Comparison of ENCODE assay signal across 8 cellular contexts in the genomic region with DNA sequence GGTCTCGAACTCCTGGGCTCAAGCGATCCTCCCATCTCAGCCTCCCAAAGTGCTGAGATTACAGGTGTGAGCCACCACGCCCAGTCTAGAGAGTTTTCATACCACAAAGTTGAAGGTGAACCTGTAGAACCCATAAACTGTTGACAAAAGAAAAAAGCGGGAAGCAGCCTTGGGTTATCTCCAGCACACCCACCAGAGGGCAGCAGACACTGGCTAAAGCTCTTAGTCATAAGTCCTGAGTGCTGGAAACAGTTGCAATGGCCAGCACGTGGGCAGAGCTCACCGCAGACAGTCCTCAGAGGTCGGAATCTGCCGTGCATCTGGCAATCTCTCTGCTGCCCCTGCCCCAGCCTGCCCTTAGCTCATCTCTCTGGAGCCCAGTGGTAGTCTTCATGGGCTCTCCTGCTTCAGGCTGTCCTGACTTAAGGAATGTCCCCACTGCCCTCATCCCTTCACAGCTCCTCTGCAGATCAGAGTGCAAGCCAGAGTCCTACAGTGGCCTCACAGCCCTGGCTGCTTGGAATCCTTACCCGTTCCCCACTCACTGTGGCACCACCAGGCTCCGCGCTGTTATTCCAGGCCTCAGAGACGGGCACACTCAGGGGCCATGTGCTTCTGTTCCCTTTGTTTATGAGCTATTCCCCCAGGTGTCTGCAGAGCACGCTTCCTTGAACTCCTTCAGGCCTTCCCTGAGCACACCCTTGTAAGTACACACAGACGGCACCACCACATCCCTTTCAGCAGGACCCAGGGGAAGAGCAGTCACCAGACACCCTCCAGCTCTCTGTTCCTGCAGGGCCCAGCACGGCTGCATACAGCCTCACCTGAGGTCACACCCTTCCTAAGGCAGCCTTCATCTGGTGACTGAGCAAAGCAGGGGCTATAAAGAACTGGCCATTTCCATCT. TPM values are rescaled to one million over a fixed set of nuclear protein-coding genes. Genes with fewer than 3 reads are reported as not detected.
A peak's percentile ranks its signal among the peaks of the same experiment; 100 is the strongest.
DNase-seq lines count a peak whose midpoint lies in the region; ATAC-seq and TF ChIP-seq lines count a peak whose summit lies in the region.

No MANE protein-coding gene starts in this region.

- no peaks in the 10 kb centered on the region for H3K36me3 ChIP-seq in breast epithelium

- no peaks in the 10 kb centered on the region for H3K27me3 ChIP-seq in breast epithelium

- peak overlapping the region; percentile 22; the same call in 1 of the 2 replicates for H3K27ac ChIP-seq in VCaP
- no peak overlapping the region for H3K27ac ChIP-seq in breast epithelium

- no peak overlapping the region for H3K4me3 ChIP-seq in breast epithelium

- no peaks in the 10 kb centered on the region for H3K9me3 ChIP-seq in breast epithelium

- no peak for TF ChIP-seq POLR2A in breast epithelium (IDR thresholded peaks at IDR 0.05)

- intact Hi-C loops in breast epithelium (cut with DNase I; ENCODE audit: low total_unique reads), result loop anchor here (5.0 kb wide), 1 partner anchor 265 kb away; no protein-coding TSS in a partner anchor

- TF ChIP-seq CTCF in VCaP (conservative IDR thresholded peaks at IDR 0.05) (peak; percentile 84), breast epithelium (IDR thresholded peaks at IDR 0.05) (peak; percentile 72 to 95 (median 95))

- peak; percentile 83 for DNase-seq in Daoy (ENCODE audit: low read depth)
- DNase-seq in NCI-H226, result peak; percentile 73
- DNase-seq in breast epithelium (ENCODE audit: low spot score in 2 of 2), result peak; percentile 72 to 79
- DNase-seq in iris pigment epithelial cell (ENCODE audit: low read depth), result peak; percentile 90
- DNase-seq in stimulated activated CD4-positive, alpha-beta T cell treated with anti-CD3 and anti-CD28 coated beads, Interleukin-15, amount 100 ng/mL, for 1 hour (ENCODE audit: low read depth in 1 of 2, low spot score in 1 of 2), result peak; percentile 30 to 52

- no peaks in the 10 kb centered on the region for H3K4me1 ChIP-seq in breast epithelium

- ATAC-seq in HG02981 (IDR thresholded peaks at IDR 0.05; ENCODE audit: unreplicated experiment), result peak; percentile 74
- no peak for ATAC-seq in GM18867 (IDR thresholded peaks at IDR 0.05; ENCODE audit: unreplicated experiment)

RNA-seq across cellular contexts. Expression of a gene that starts 8.8 kb away (rescaled TPM):
- total RNA-seq in Daoy (2014; rRNA removed; shearing (Covaris generic)), result 33.8 and 44.3 TPM in 2 replicates
- 10 to 100 TPM; 21.8 to 28.5 (median 22.3) TPM for total RNA-seq in breast epithelium

RNA-seq across cellular contexts. Expression of a gene that starts 46.6 kb away (rescaled TPM):
- total RNA-seq in Daoy (2014; rRNA removed; shearing (Covaris generic)), result 32.6 and 33.5 TPM in 2 replicates
- 10 to 100 TPM; 54.7 to 78.0 (median 72.7) TPM for total RNA-seq in breast epithelium

RNA-seq across cellular contexts. Expression of a gene that starts 56.3 kb away (rescaled TPM):
- 1.3 and 2.0 TPM in 2 replicates for total RNA-seq in Daoy (2014; rRNA removed; shearing (Covaris generic))
- total RNA-seq in breast epithelium, result under 1 TPM; 0.44 to 0.98 (median 0.96) TPM
